Comparison of ENCODE assay signal across 8 cellular contexts in genomic region chr7:70647801-70648491, GRCh38.
A peak's percentile ranks its signal among the peaks of the same experiment; 100 is the strongest.
DNase-seq lines count a peak whose midpoint lies in the region; ATAC-seq and TF ChIP-seq lines count a peak whose summit lies in the region.

No MANE protein-coding gene starts in this region.

- DNase-seq in GM19240 (ENCODE audit: insufficient read length, low spot score) = peak; percentile 7
- peak; percentile 83 for DNase-seq in activated CD8-positive, alpha-beta memory T cell treated with anti-CD3 and anti-CD28 coated beads, Interleukin-2, amount 50 U/mL, for 48 hours
- DNase-seq in naive thymus-derived CD8-positive, alpha-beta T cell = peak; percentile 17 to 87 (median 76)
- no peak for DNase-seq in NCI-H510A treated with DMSO at 0.1 percent for 48 hours (lab: John Stamatoyannopoulos, UW)
- DNase-seq in HFFc6 = no peak
- DNase-seq in Kasumi-1 (lab: John Stamatoyannopoulos, UW) = no peak
- no peak for DNase-seq in NAMALWA (ENCODE audit: low spot score)

- ATAC-seq in HG03432 (IDR thresholded peaks at IDR 0.05; ENCODE audit: unreplicated experiment) = peak; percentile 98
- ATAC-seq in naive thymus-derived CD8-positive, alpha-beta T cell = peak; percentile 96 to 98

- H3K9me3 Mint-ChIP-seq in naive thymus-derived CD8-positive, alpha-beta T cell = peaks cover 0 to 9% (median 0%) of the 10 kb centered on the region in 9 donors
- H3K9me3 Mint-ChIP-seq in HFFc6 = peaks cover 44% of the 10 kb centered on the region

- H3K36me3 Mint-ChIP-seq in naive thymus-derived CD8-positive, alpha-beta T cell = no peaks in the 10 kb centered on the region
- H3K36me3 Mint-ChIP-seq in HFFc6 (ENCODE audit: low read depth) = no peaks in the 10 kb centered on the region

- H3K27ac Mint-ChIP-seq in naive thymus-derived CD8-positive, alpha-beta T cell = peak overlapping the region; percentile 17 to 92 (median 84)
- no peak overlapping the region for H3K27ac Mint-ChIP-seq in HFFc6

- POLR2A ChIA-PET in naive thymus-derived CD8-positive, alpha-beta T cell (lab: Charles Lee) = interaction anchor here (0.7 kb wide), 1 partner anchor 23 kb away, joined by 3 read pairs; no protein-coding TSS in a partner anchor

- H3K27me3 Mint-ChIP-seq in naive thymus-derived CD8-positive, alpha-beta T cell = no peaks in the 10 kb centered on the region
- H3K27me3 Mint-ChIP-seq in HFFc6 (ENCODE audit: insufficient read depth) = no peaks in the 10 kb centered on the region

- H3K4me3 Mint-ChIP-seq in naive thymus-derived CD8-positive, alpha-beta T cell = peak overlapping the region; percentile 15 to 65 (median 40)
- H3K4me3 Mint-ChIP-seq in HFFc6 = no peak overlapping the region

- peaks cover 6 to 28% (median 26%) of the 10 kb centered on the region in 4 donors for H3K4me1 Mint-ChIP-seq in naive thymus-derived CD8-positive, alpha-beta T cell
- H3K4me1 Mint-ChIP-seq in HFFc6 (ENCODE audit: low read depth) = no peaks in the 10 kb centered on the region

- no peak for TF ChIP-seq CTCF in HFFc6 (IDR thresholded peaks at IDR 0.05)

Comparison
In these comparisons a context has a peak if more than half of its experiments do, and no peak if none do; other contexts are left out.
1. DNase-seq: peak in GM19240 (single experiment), activated CD8-positive, alpha-beta memory T cell treated with anti-CD3 and anti-CD28 coated beads, Interleukin-2, amount 50 U/mL, for 48 hours (single experiment) and naive thymus-derived CD8-positive, alpha-beta T cell (10 of 10); none in NCI-H510A treated with DMSO at 0.1 percent for 48 hours (single experiment), HFFc6 (single experiment), Kasumi-1 (0 of 2) and NAMALWA (single experiment).